1 cellular context compared by ENCODE assay signal in genomic region chr19:54115071-54116063, GRCh38.
TF ChIP-seq lines count a peak whose summit lies in the region.

A gene with protein sequence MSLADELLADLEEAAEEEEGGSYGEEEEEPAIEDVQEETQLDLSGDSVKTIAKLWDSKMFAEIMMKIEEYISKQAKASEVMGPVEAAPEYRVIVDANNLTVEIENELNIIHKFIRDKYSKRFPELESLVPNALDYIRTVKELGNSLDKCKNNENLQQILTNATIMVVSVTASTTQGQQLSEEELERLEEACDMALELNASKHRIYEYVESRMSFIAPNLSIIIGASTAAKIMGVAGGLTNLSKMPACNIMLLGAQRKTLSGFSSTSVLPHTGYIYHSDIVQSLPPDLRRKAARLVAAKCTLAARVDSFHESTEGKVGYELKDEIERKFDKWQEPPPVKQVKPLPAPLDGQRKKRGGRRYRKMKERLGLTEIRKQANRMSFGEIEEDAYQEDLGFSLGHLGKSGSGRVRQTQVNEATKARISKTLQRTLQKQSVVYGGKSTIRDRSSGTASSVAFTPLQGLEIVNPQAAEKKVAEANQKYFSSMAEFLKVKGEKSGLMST (plus strand): TSS chr19:54115754. CDS start chr19:54118279, 2,525 bp downstream.
A gene with protein sequence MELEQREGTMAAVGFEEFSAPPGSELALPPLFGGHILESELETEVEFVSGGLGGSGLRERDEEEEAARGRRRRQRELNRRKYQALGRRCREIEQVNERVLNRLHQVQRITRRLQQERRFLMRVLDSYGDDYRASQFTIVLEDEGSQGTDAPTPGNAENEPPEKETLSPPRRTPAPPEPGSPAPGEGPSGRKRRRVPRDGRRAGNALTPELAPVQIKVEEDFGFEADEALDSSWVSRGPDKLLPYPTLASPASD (minus strand): TSS chr19:54115657. CDS start chr19:54115269, 388 bp downstream.

TF ChIP-seq in WTC11, 78 proteins besides CTCF, POLR2A, EP300 and RAD21 (continued from another document and continues in another):
- TF ChIP-seq ARID4B (CRISPR knock-in tag; IDR thresholded peaks at IDR 0.05; ENCODE audit: borderline replicate concordance) (peak; percentile 87; the same call in 1 of the 2 replicates), RORB (CRISPR knock-in tag; IDR thresholded peaks at IDR 0.05) (no peak), NR2C2 (CRISPR knock-in tag; IDR thresholded peaks at IDR 0.05) (no peak), FOXK1 (CRISPR knock-in tag; IDR thresholded peaks at IDR 0.05) (peak; percentile 98), GABPB1 (CRISPR knock-in tag; IDR thresholded peaks at IDR 0.05) (peak; percentile 26; the same call in 1 of the 2 replicates), HMGA2 (CRISPR knock-in tag; IDR thresholded peaks at IDR 0.05) (no peak), JUN (CRISPR knock-in tag; IDR thresholded peaks at IDR 0.05) (no peak), MXD4 (CRISPR knock-in tag; IDR thresholded peaks at IDR 0.05; ENCODE audit: borderline replicate concordance) (no peak), IRF1 (CRISPR knock-in tag; IDR thresholded peaks at IDR 0.05) (no peak), ELF4 (CRISPR knock-in tag; IDR thresholded peaks at IDR 0.05; ENCODE audit: low read depth) (no peak), RELA (CRISPR knock-in tag; IDR thresholded peaks at IDR 0.05; ENCODE audit: borderline replicate concordance) (no peak), GTF2I (CRISPR knock-in tag; conservative IDR thresholded peaks at IDR 0.05) (no peak), TEAD4 (CRISPR knock-in tag; IDR thresholded peaks at IDR 0.05) (no peak), ZNF219 (CRISPR knock-in tag; IDR thresholded peaks at IDR 0.05; ENCODE audit: borderline replicate concordance) (no peak), NR3C1 (CRISPR knock-in tag; conservative IDR thresholded peaks at IDR 0.05; ENCODE audit: low read depth) (no peak), ZSCAN18 (CRISPR knock-in tag; IDR thresholded peaks at IDR 0.05) (no peak), SMAD4 (CRISPR knock-in tag; IDR thresholded peaks at IDR 0.05) (no peak), MYBL2 (CRISPR knock-in tag; IDR thresholded peaks at IDR 0.05) (no peak), ZNF121 (CRISPR knock-in tag; IDR thresholded peaks at IDR 0.05) (no peak), NFYB (CRISPR knock-in tag; conservative IDR thresholded peaks at IDR 0.05; ENCODE audit: low read depth) (peak; percentile 91), ATF2 (CRISPR knock-in tag; IDR thresholded peaks at IDR 0.05; ENCODE audit: borderline replicate concordance, low read depth) (no peak), NFATC4 (CRISPR knock-in tag; IDR thresholded peaks at IDR 0.05) (peak; percentile 52; the same call in 1 of the 2 replicates), ZNF416 (CRISPR knock-in tag; IDR thresholded peaks at IDR 0.05) (no peak), ZNF396 (CRISPR knock-in tag; IDR thresholded peaks at IDR 0.05; ENCODE audit: borderline replicate concordance) (no peak), SMAD3 (CRISPR knock-in tag; IDR thresholded peaks at IDR 0.05; ENCODE audit: borderline replicate concordance) (no peak), CBFB (CRISPR knock-in tag; IDR thresholded peaks at IDR 0.05; ENCODE audit: low read depth) (no peak), MAX (CRISPR knock-in tag; IDR thresholded peaks at IDR 0.05) (peak; percentile 77)
- TF ChIP-seq, protein P1, sequence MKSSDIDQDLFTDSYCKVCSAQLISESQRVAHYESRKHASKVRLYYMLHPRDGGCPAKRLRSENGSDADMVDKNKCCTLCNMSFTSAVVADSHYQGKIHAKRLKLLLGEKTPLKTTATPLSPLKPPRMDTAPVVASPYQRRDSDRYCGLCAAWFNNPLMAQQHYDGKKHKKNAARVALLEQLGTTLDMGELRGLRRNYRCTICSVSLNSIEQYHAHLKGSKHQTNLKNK (CRISPR knock-in tag; IDR thresholded peaks at IDR 0.05) = no peak
- TF ChIP-seq, protein P2, sequence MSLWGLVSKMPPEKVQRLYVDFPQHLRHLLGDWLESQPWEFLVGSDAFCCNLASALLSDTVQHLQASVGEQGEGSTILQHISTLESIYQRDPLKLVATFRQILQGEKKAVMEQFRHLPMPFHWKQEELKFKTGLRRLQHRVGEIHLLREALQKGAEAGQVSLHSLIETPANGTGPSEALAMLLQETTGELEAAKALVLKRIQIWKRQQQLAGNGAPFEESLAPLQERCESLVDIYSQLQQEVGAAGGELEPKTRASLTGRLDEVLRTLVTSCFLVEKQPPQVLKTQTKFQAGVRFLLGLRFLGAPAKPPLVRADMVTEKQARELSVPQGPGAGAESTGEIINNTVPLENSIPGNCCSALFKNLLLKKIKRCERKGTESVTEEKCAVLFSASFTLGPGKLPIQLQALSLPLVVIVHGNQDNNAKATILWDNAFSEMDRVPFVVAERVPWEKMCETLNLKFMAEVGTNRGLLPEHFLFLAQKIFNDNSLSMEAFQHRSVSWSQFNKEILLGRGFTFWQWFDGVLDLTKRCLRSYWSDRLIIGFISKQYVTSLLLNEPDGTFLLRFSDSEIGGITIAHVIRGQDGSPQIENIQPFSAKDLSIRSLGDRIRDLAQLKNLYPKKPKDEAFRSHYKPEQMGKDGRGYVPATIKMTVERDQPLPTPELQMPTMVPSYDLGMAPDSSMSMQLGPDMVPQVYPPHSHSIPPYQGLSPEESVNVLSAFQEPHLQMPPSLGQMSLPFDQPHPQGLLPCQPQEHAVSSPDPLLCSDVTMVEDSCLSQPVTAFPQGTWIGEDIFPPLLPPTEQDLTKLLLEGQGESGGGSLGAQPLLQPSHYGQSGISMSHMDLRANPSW (CRISPR knock-in tag; conservative IDR thresholded peaks at IDR 0.05; ENCODE audit: low read depth) = no peak
- TF ChIP-seq, protein P3, sequence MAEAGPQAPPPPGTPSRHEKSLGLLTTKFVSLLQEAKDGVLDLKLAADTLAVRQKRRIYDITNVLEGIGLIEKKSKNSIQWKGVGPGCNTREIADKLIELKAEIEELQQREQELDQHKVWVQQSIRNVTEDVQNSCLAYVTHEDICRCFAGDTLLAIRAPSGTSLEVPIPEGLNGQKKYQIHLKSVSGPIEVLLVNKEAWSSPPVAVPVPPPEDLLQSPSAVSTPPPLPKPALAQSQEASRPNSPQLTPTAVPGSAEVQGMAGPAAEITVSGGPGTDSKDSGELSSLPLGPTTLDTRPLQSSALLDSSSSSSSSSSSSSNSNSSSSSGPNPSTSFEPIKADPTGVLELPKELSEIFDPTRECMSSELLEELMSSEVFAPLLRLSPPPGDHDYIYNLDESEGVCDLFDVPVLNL (CRISPR knock-in tag; IDR thresholded peaks at IDR 0.05; ENCODE audit: borderline replicate concordance, low read depth) = no peak
- TF ChIP-seq, protein P4, sequence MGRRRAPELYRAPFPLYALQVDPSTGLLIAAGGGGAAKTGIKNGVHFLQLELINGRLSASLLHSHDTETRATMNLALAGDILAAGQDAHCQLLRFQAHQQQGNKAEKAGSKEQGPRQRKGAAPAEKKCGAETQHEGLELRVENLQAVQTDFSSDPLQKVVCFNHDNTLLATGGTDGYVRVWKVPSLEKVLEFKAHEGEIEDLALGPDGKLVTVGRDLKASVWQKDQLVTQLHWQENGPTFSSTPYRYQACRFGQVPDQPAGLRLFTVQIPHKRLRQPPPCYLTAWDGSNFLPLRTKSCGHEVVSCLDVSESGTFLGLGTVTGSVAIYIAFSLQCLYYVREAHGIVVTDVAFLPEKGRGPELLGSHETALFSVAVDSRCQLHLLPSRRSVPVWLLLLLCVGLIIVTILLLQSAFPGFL (CRISPR knock-in tag; IDR thresholded peaks at IDR 0.05; ENCODE audit: borderline replicate concordance) = no peak; the same call in 1 of the 2 replicates
- TF ChIP-seq, protein P5, sequence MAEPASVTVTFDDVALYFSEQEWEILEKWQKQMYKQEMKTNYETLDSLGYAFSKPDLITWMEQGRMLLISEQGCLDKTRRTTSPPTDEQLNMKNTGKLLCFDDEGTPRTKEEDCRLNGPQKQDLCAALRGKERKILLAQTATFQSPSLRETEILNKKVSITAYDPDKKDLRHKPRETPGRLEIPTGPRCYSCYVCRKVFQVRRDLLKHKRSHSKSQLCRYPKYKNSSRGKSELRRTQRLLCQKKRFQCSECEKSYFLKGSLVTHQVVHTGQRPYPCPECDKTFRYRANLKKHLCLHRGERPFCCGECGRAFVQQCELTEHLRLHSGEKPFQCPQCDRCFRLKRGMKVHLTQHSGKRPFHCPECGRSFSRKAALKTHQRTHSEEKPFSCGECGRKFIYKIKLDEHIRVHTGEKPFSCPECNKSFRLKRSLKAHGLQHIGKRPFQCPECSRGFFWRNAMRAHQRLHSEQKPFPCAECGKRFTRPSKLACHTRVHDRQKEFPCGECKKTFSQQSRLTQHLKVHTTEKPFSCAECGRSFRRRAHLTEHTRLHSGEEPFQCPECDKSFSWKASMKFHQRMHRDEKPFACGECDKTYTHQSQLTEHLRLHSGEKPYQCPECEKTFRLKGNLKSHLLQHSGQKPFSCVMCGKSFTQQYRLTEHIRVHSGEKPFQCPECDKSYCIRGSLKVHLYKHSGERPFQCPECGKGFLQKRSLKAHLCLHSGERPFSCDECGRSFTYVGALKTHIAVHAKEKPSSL (CRISPR knock-in tag; conservative IDR thresholded peaks at IDR 0.05) = no peak
- TF ChIP-seq, protein P6, sequence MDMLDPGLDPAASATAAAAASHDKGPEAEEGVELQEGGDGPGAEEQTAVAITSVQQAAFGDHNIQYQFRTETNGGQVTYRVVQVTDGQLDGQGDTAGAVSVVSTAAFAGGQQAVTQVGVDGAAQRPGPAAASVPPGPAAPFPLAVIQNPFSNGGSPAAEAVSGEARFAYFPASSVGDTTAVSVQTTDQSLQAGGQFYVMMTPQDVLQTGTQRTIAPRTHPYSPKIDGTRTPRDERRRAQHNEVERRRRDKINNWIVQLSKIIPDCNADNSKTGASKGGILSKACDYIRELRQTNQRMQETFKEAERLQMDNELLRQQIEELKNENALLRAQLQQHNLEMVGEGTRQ (CRISPR knock-in tag; IDR thresholded peaks at IDR 0.05) = no peak
